Comparison of ENCODE assay signal across 30 cellular contexts in genomic region chr6:39124114-39124513, GRCh38.
"Had no signal": no experiment of that assay in that cellular context is flagged by ENCODE, and none has a peak within 500 bp of the region (broad histone marks: within the 10 kb centered on the region; RNA-seq: fewer than 3 reads in every experiment).

No MANE protein-coding gene starts in this region.

- H3K4me1 ChIP-seq: pancreas, prostate gland, right lobe of liver, sigmoid colon, spleen, suprapubic skin, testis, tibial artery, transverse colon, upper lobe of right lung, uterus had no signal

- H3K27ac ChIP-seq: neutrophil, pancreas, prostate gland, right lobe of liver, sigmoid colon, spleen, suprapubic skin, testis, tibial artery, transverse colon, upper lobe of right lung, uterus had no signal

- H3K27ac Mint-ChIP-seq: naive B cell; naive thymus-derived CD8-positive, alpha-beta T cell; natural killer cell treated with Interleukin-12 subunit alpha and Interleukin-12 subunit beta and Interleukin-15 and Interleukin-18, amount 100 ng/mL, for 72 hours; nephron progenitor cell; stimulated activated memory B cell treated with anti-CD40 and anti-IgM and Interleukin-4, amounts not matched to agents 10 μg/mL and 1 μg/mL and 100 μg/mL, for 72 hours; stimulated activated naive CD8-positive, alpha-beta T cell treated with anti-CD3 and anti-CD28 coated beads, Interleukin-15, amount 100 ng/mL, for 72 hours; type B pancreatic cell had no signal

- FAIRE-seq: pancreas had no signal

- H3K4me1 Mint-ChIP-seq: naive B cell; naive thymus-derived CD8-positive, alpha-beta T cell; nephron progenitor cell; neural crest cell; stimulated activated memory B cell treated with anti-CD40 and anti-IgM and Interleukin-4, amounts not matched to agents 10 μg/mL and 1 μg/mL and 100 μg/mL, for 72 hours; stimulated activated naive CD8-positive, alpha-beta T cell treated with anti-CD3 and anti-CD28 coated beads, Interleukin-15, amount 100 ng/mL, for 72 hours had no signal

- H3K4me2 ChIP-seq: smooth muscle cell had no signal

- H3K36me3 ChIP-seq: neutrophil, pancreas, prostate gland, right lobe of liver, sigmoid colon, spleen, suprapubic skin, tibial artery, transverse colon, upper lobe of right lung, uterus had no signal

- DNase-seq: naive B cell; naive thymus-derived CD8-positive, alpha-beta T cell; nephron progenitor cell; nucleus accumbens; pancreas; right lobe of liver; sigmoid colon; spleen; stimulated activated CD4-positive, alpha-beta T cell treated with anti-CD3 and anti-CD28 coated beads, Interleukin-12 subunit alpha, Interleukin-12 subunit beta, amount 100 ng/mL, for 4 hours; stimulated activated CD4-positive, alpha-beta T cell treated with anti-CD3 and anti-CD28 coated beads, Interleukin-1b, Interleukin-23, amount 100 ng/mL, for 48 hours; stimulated activated CD4-positive, alpha-beta T cell treated with anti-CD3 and anti-CD28 coated beads, Interleukin-4, amount 100 ng/mL, for 1 hour; stimulated activated CD4-positive, alpha-beta T cell treated with anti-CD3 and anti-CD28 coated beads, Interleukin-4, amount 100 ng/mL, for 4 hours; stimulated activated CD8-positive, alpha-beta memory T cell treated with anti-CD3 and anti-CD28 coated beads, Interleukin-4, amount 100 ng/mL, for 48 hours; stimulated activated naive CD4-positive, alpha-beta T cell; stimulated activated naive CD8-positive, alpha-beta T cell treated with anti-CD3 and anti-CD28 coated beads, Interleukin-15, amount 100 ng/mL, for 72 hours; stimulated activated naive CD8-positive, alpha-beta T cell treated with anti-CD3 and anti-CD28 coated beads, Interleukin-15, Interleukin-2, amounts not matched to agents 100 U/mL and 50 U/mL, for 24 hours; substantia nigra; testis; tibial artery; transverse colon; upper lobe of right lung; uterus had no signal

- H3K27me3 ChIP-seq: pancreas, right lobe of liver, sigmoid colon, testis, tibial artery, upper lobe of right lung, uterus had no signal

- H3K9me3 Mint-ChIP-seq: natural killer cell treated with Interleukin-12 subunit alpha and Interleukin-12 subunit beta and Interleukin-15 and Interleukin-18, amount 100 ng/mL, for 72 hours; nephron progenitor cell; neural crest cell; type B pancreatic cell had no signal

- H3K9me3 ChIP-seq: neutrophil, pancreas, prostate gland, right lobe of liver, sigmoid colon, spleen, suprapubic skin, testis, tibial artery, transverse colon, upper lobe of right lung, uterus had no signal

- ATAC-seq: naive thymus-derived CD8-positive, alpha-beta T cell; natural killer cell treated with Interleukin-12 subunit alpha and Interleukin-12 subunit beta and Interleukin-15 and Interleukin-18, amount 100 ng/mL, for 72 hours; pancreas; right lobe of liver; stimulated activated memory B cell treated with anti-CD40 and anti-IgM and Interleukin-4, amounts not matched to agents 10 μg/mL and 1 μg/mL and 100 μg/mL, for 72 hours; stimulated activated naive CD8-positive, alpha-beta T cell treated with anti-CD3 and anti-CD28 coated beads, Interleukin-15, amount 100 ng/mL, for 72 hours; stimulated activated naive CD8-positive, alpha-beta T cell treated with anti-CD3 and anti-CD28 coated beads, Interleukin-15, Interleukin-2, amounts not matched to agents 100 U/mL and 50 U/mL, for 24 hours; upper lobe of right lung had no signal

- H3K36me3 Mint-ChIP-seq: naive B cell; natural killer cell treated with Interleukin-12 subunit alpha and Interleukin-12 subunit beta and Interleukin-15 and Interleukin-18, amount 100 ng/mL, for 72 hours; stimulated activated memory B cell treated with anti-CD40 and anti-IgM and Interleukin-4, amounts not matched to agents 10 μg/mL and 1 μg/mL and 100 μg/mL, for 72 hours; type B pancreatic cell had no signal

- H3K4me3 ChIP-seq: pancreas, prostate gland, right lobe of liver, sigmoid colon, smooth muscle cell, spleen, suprapubic skin, testis, tibial artery, transverse colon, upper lobe of right lung, uterus had no signal

- H3K4me3 Mint-ChIP-seq: naive B cell; naive thymus-derived CD8-positive, alpha-beta T cell; natural killer cell treated with Interleukin-12 subunit alpha and Interleukin-12 subunit beta and Interleukin-15 and Interleukin-18, amount 100 ng/mL, for 72 hours; nephron progenitor cell; neural crest cell; stimulated activated memory B cell treated with anti-CD40 and anti-IgM and Interleukin-4, amounts not matched to agents 10 μg/mL and 1 μg/mL and 100 μg/mL, for 72 hours; stimulated activated naive CD8-positive, alpha-beta T cell treated with anti-CD3 and anti-CD28 coated beads, Interleukin-15, amount 100 ng/mL, for 72 hours; type B pancreatic cell had no signal
